ENCODE assay signal across 8 cellular contexts in the genomic region with DNA sequence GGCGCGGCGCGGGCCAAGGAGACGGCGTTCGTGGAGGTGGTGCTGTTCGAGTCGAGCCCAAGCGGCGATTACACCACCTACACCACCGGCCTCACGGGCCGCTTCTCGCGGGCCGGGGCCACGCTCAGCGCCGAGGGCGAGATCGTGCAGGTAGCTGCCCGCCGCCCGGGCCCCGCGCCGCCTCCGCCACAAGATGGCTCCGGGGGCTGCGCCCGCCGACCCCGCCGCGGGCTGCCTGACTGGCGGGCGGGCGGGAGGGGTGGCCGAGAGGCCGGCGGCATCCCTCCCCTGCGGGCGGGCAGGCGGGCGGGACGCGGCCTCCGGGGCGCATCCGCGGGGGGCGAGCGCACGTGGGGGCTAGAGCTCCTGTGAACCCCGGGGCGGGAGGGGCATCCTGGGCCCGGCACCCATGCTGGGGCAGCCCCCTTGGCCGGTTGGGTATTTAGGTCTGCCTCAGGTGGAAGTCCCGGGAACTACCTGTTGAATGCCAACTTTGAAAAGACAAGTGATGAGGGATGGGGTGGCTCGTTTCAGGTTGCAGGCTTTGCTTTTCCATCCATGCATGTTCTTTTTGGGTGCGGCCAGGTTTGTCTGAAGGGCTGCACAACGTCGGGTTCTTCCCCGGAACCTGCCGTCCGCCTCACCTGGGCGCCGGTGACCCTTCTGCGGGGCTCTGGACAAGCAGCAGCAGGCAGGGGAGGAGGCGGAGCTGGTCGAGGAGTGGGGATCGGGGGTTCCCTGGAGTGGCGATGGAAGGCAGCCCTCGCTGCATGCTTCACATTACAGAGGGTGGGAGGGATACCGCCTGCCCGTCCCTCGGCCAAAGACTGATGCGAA. TPM values are rescaled to one million over a fixed set of nuclear protein-coding genes. Genes with fewer than 3 reads are reported as not detected.
A peak's percentile ranks its signal among the peaks of the same experiment; 100 is the strongest.
DNase-seq lines count a peak whose midpoint lies in the region; ATAC-seq and TF ChIP-seq lines count a peak whose summit lies in the region.

No MANE protein-coding gene starts in this region.

- ATAC-seq in effector memory CD8-positive, alpha-beta T cell (replicated peaks) = peak; percentile 28
- ATAC-seq in HG02970 (IDR thresholded peaks at IDR 0.05; ENCODE audit: low FRiP score, unreplicated experiment) = no peak

- peaks cover 0 to 17% of the 10 kb centered on the region in 2 donors for H3K27me3 Mint-ChIP-seq in effector memory CD8-positive, alpha-beta T cell

- no peak for TF ChIP-seq POLR2A in tibial nerve (IDR thresholded peaks at IDR 0.05)

- H3K9me3 ChIP-seq in HUES64 (ENCODE audit: insufficient read depth, low read depth, low read length) = no peaks in the 10 kb centered on the region
- no peaks in the 10 kb centered on the region for H3K9me3 ChIP-seq in tibial nerve

- TF ChIP-seq EP300 in tibial nerve (IDR thresholded peaks at IDR 0.05) = no peak

- peak overlapping the region; percentile 71 for H3K9ac ChIP-seq in HUES64 (ENCODE audit: low read depth, low read length)

- no peaks in the 10 kb centered on the region for H3K9me3 Mint-ChIP-seq in effector memory CD8-positive, alpha-beta T cell

- under 1% methylated on average over 79 of the region's 79 CpGs for WGBS in HUES64
- WGBS in tibial nerve, 2 donors = 7 to 9% methylated on average over 28 to 32 of the region's 79 CpGs

- peak overlapping the region; percentile 61 to 73 for H3K4me3 Mint-ChIP-seq in effector memory CD8-positive, alpha-beta T cell

- H3K36me3 ChIP-seq in HUES64 (ENCODE audit: insufficient read depth, low read length) = no peaks in the 10 kb centered on the region
- no peaks in the 10 kb centered on the region for H3K36me3 ChIP-seq in tibial nerve

- H3K27ac ChIP-seq in HUES64 (ENCODE audit: low read depth, low read length) (no peak overlapping the region; the same call in 1 of the 2 replicates), tibial nerve (peak overlapping the region in 2 of 4 donors; percentile 52 to 87)

- H3K36me3 Mint-ChIP-seq in effector memory CD8-positive, alpha-beta T cell (ENCODE audit: insufficient read depth) = peaks cover 13% of the 10 kb centered on the region

- H3K4me1 Mint-ChIP-seq in effector memory CD8-positive, alpha-beta T cell (ENCODE audit: low read depth in 2 of 2) = peaks cover 14 to 15% of the 10 kb centered on the region in 2 donors

- TF ChIP-seq CTCF in GM10266 (IDR thresholded peaks at IDR 0.05; ENCODE audit: control insufficient read depth, insufficient read depth, low read depth, missing control alignments) = no peak
- TF ChIP-seq CTCF in tibial nerve (IDR thresholded peaks at IDR 0.05) = no peak

- H3K4me1 ChIP-seq in HUES64 (ENCODE audit: insufficient read depth, low read length) = peaks cover 36% of the 10 kb centered on the region
- H3K4me1 ChIP-seq in tibial nerve = peaks cover 0 to 48% (median 16%) of the 10 kb centered on the region in 4 donors

- H3K4me3 ChIP-seq in HUES64 (ENCODE audit: low read length) (peak overlapping the region; percentile 73), tibial nerve (peak overlapping the region; percentile 50 to 83 (median 60))

- DNase-seq in GM10266 (ENCODE audit: extremely low spot score) (peak; percentile 44), mucosa of gallbladder (ENCODE audit: low spot score) (peak; percentile 29), tibial nerve (ENCODE audit: low spot score in 2 of 2) (no peak), OCI-M2 (lab: John Stamatoyannopoulos, UW; ENCODE audit: unreplicated experiment) (no peak)
- peak; percentile 22 to 32 for DNase-seq in activated CD4-positive, alpha-beta T cell treated with anti-CD3 and anti-CD28 coated beads, Interleukin-2, amount 50 U/mL, for 4 hours
- DNase-seq in effector memory CD8-positive, alpha-beta T cell = peak; percentile 29 to 33 (median 31)

- H3K27ac Mint-ChIP-seq in effector memory CD8-positive, alpha-beta T cell = no peak overlapping the region

- no peaks in the 10 kb centered on the region; the same call in 1 of the 2 replicates for H3K27me3 ChIP-seq in HUES64 (ENCODE audit: insufficient read depth, low read length)
- H3K27me3 ChIP-seq in tibial nerve = no peaks in the 10 kb centered on the region

RNA-seq across cellular contexts. Expression of gene ZNRF3, which starts 0.8 kb away (rescaled TPM):
- polyA plus RNA-seq in HUES64 (2013, experiment 1 of 2) = 10.0 TPM
- 11.7 TPM for polyA plus RNA-seq in HUES64 (2013, experiment 2 of 2)
- 13.6 TPM for total RNA-seq in mucosa of gallbladder
- total RNA-seq in tibial nerve = 10 to 100 TPM; 18.0 to 37.9 (median 23.5) TPM

Comparison
In these comparisons a context has a peak if more than half of its experiments do, and no peak if none do; other contexts are left out.
1. DNase-seq: peak in GM10266 (single experiment), activated CD4-positive, alpha-beta T cell treated with anti-CD3 and anti-CD28 coated beads, Interleukin-2, amount 50 U/mL, for 4 hours (2 of 2), effector memory CD8-positive, alpha-beta T cell (3 of 3) and mucosa of gallbladder (single experiment); none in tibial nerve (0 of 2) and OCI-M2 (single experiment).